ENCODE assay signal across 20 cellular contexts in the genomic region with DNA sequence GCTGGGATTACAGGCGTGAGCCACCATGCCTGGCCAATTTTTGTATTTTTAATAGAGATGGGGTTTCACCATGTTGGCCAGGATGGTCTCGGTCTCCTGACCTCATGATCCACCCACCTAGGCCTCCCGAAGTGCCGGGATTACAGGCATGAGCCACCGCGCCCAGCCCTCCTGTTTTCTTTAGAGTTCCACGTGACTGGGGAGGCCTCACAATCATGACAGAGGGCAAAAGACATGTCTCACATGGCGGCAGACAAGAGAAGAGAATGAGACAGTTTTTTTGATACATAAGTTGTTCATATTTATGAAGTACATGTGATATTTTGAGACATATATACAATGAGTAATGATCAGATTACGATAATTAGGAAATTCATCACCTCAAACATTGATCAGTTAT. TPM values are rescaled to one million over a fixed set of nuclear protein-coding genes. Genes with fewer than 3 reads are reported as not detected.
"Had no signal": no experiment of that assay in that cellular context is flagged by ENCODE, and none has a peak within 500 bp of the region (broad histone marks: within the 10 kb centered on the region; RNA-seq: fewer than 3 reads in every experiment).

No MANE protein-coding gene starts in this region.

RNA-seq across cellular contexts. Expression of a gene that starts 6.8 kb away (rescaled TPM):
- total RNA-seq: hepatocyte; kidney epithelial cell; left colon; left lobe of liver; left ventricle myocardium inferior; left ventricle myocardium superior; liver; lower leg skin; lung microvascular endothelial cell; mammary epithelial cell; mesenteric fat pad; mesothelial cell of epicardium; mononuclear cell; mucosa of descending colon; mucosa of gallbladder; myocyte; naive thymus-derived CD4-positive, alpha-beta T cell; naive thymus-derived CD8-positive, alpha-beta T cell had no signal
- polyA plus RNA-seq: hepatocyte; immature natural killer cell; keratinocyte; liver; mammary epithelial cell; naive thymus-derived CD4-positive, alpha-beta T cell; naive thymus-derived CD8-positive, alpha-beta T cell had no signal
